ENCODE assay signal across 1 cellular context in the genomic region with DNA sequence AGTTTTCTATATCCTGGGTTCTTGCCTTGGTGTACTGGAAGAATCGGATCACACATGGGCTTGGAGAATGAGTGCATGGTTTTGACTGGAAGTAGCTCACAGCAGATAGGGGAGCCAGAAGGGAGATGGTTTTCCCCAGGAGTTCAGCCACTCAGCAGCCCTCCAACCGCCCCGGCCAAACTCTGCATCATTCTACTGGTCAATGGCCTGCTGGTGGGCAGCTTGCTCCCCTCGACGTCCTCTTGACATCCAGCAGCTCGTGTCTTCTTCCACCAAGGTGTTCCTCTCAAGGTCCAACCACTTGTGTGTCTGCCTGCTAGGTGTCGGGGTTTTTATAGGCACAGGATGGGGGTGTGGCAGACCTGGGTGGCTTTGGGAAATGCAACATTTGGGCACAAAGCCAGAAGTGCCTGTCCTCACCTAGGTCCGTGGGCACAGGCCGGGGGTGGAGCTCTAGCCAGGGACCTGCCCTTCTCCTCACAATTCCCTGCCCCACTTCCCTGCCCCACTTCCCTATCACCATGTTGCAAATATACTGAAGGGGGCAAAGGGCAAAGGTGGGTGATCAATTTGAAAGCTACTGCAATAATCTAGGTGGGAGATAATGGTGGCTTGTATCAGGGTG.
A peak's percentile ranks its signal among the peaks of the same experiment; 100 is the strongest.
TF ChIP-seq lines count a peak whose summit lies in the region.

No MANE protein-coding gene starts in this region.

TF ChIP-seq in K562, 482 proteins besides CTCF, POLR2A, EP300 and RAD21:
- TF ChIP-seq TAF7 (tag; IDR thresholded peaks at IDR 0.05) (no peak), NFIC (IDR thresholded peaks at IDR 0.05) (peak; percentile 55), POLR2AphosphoS5 (IDR thresholded peaks at IDR 0.05; ENCODE audit: control insufficient read depth, insufficient read depth, low read depth, low read length) (no peak), ZNF3 (CRISPR knock-in tag; IDR thresholded peaks at IDR 0.05) (no peak)
- TF ChIP-seq, protein P1, sequence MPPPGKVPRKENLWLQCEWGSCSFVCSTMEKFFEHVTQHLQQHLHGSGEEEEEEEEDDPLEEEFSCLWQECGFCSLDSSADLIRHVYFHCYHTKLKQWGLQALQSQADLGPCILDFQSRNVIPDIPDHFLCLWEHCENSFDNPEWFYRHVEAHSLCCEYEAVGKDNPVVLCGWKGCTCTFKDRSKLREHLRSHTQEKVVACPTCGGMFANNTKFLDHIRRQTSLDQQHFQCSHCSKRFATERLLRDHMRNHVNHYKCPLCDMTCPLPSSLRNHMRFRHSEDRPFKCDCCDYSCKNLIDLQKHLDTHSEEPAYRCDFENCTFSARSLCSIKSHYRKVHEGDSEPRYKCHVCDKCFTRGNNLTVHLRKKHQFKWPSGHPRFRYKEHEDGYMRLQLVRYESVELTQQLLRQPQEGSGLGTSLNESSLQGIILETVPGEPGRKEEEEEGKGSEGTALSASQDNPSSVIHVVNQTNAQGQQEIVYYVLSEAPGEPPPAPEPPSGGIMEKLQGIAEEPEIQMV (tag; conservative IDR thresholded peaks at IDR 0.05; ENCODE audit: low read depth) = peak; percentile 84
- TF ChIP-seq, protein P2, sequence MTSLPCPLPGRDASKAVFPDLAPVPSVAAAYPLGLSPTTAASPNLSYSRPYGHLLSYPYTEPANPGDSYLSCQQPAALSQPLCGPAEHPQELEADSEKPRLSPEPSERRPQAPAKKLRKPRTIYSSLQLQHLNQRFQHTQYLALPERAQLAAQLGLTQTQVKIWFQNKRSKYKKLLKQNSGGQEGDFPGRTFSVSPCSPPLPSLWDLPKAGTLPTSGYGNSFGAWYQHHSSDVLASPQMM (CRISPR knock-in tag; IDR thresholded peaks at IDR 0.05) = no peak
